21 cellular contexts compared by ENCODE assay signal in genomic region chr5:84168841-84169240, GRCh38.
"Had no signal": no experiment of that assay in that cellular context is flagged by ENCODE, and none has a peak within 500 bp of the region (broad histone marks: within the 10 kb centered on the region; RNA-seq: fewer than 3 reads in every experiment).

No MANE protein-coding gene starts in this region.

- H3K27me3 ChIP-seq: SJSA1 had no signal

- H3K4me3 ChIP-seq: SJSA1, SK-N-MC had no signal

- H3K9me3 ChIP-seq: SJSA1 had no signal

- DNase-seq: Karpas-422, KG1, MV-4-11, NCI-H1048, NCI-H1105, NCI-H1417 treated with DMSO at 0.1 percent for 48 hours, NCI-H146, NCI-H1694 treated with DMSO at 0.1 percent for 48 hours, NCI-H1930, NCI-H2081, NCI-H2107, NCI-H2227 treated with DMSO at 0.1 percent for 48 hours, NCI-H524, NCI-H526 treated with DMSO at 0.1 percent for 48 hours, NCI-H748 treated with DMSO at 0.1 percent for 48 hours, Right ventricle myocardium superior, RPMI8226, SIG-M5 had no signal

- H3K4me1 ChIP-seq: SJSA1 had no signal

- H3K27ac ChIP-seq: SJSA1, SK-N-MC had no signal

- FAIRE-seq: RCC 7860 had no signal
